ENCODE assay signal across 1 cellular context in genomic region chr17:74945543-74945942, GRCh38.
TF ChIP-seq lines count a peak whose summit lies in the region.

No MANE protein-coding gene starts in this region.

TF ChIP-seq in SK-N-SH, 30 proteins besides CTCF, POLR2A, EP300 and RAD21 (continued from another document):
- TF ChIP-seq USF2 (IDR thresholded peaks at IDR 0.05; ENCODE audit: borderline replicate concordance, low read depth, low read length) (no peak), IRF3 (IDR thresholded peaks at IDR 0.05; ENCODE audit: low read depth, low read length) (no peak)
